ENCODE assay signal across 19 cellular contexts in genomic region chr9:121871431-121872025, GRCh38.
DNase-seq lines count a peak whose midpoint lies in the region; ATAC-seq, FAIRE-seq and TF ChIP-seq lines count a peak whose summit lies in the region.
"Had no signal": no experiment of that assay in that cellular context is flagged by ENCODE, and none has a peak within 500 bp of the region (broad histone marks: within the 10 kb centered on the region; RNA-seq: fewer than 3 reads in every experiment).

No MANE protein-coding gene starts in this region.

- 81 to 89% methylated on average over 8 of the region's 8 CpGs for WGBS in body of pancreas, 2 donors

- H3K9me3 ChIP-seq in body of pancreas: no peaks in the 10 kb centered on the region
- H3K9me3 ChIP-seq: psoas muscle, SJSA1, uterus had no signal

- H3K4me3 ChIP-seq in fibroblast of the aortic adventitia (ENCODE audit: low read depth, low read length) (no peak overlapping the region), body of pancreas (no peak overlapping the region)
- H3K4me3 ChIP-seq: psoas muscle, SJSA1, uterus had no signal

- no peak for TF ChIP-seq POLR2A in H54 (IDR thresholded peaks at IDR 0.05; ENCODE audit: low read depth, low read length)
- TF ChIP-seq POLR2A in body of pancreas (IDR thresholded peaks at IDR 0.05): no peak

- no peak overlapping the region for H3K27ac ChIP-seq in body of pancreas
- H3K27ac ChIP-seq: epithelial cell of prostate, KMS-11, psoas muscle, SJSA1, uterus had no signal

- CTCF ChIA-PET in HEK293T (lab: Yijun Ruan, JAX): no interaction called here

- POLR2A ChIA-PET in HEK293T (lab: Yijun Ruan, JAX): no interaction called here

- no peaks in the 10 kb centered on the region for H3K4me1 ChIP-seq in body of pancreas
- H3K4me1 ChIP-seq: SJSA1, uterus had no signal

- H3K27me3 ChIP-seq in body of pancreas: no peaks in the 10 kb centered on the region
- H3K27me3 ChIP-seq: SJSA1, uterus had no signal

- DNase-seq in A172 (ENCODE audit: low spot score) (peak; percentile 79), H54 (ENCODE audit: insufficient read length, low spot score) (peak; percentile 90), T1000 (lab: John Stamatoyannopoulos, UW) (peak; percentile 36), fibroblast of the aortic adventitia (ENCODE audit: low read depth) (peak; percentile 40), HEK293T (ENCODE audit: extremely low spot score) (no peak), NCI-H2227 treated with DMSO at 0.1 percent for 48 hours (lab: John Stamatoyannopoulos, UW) (no peak), body of pancreas (no peak)
- DNase-seq: ACHN; activated CD8-positive, alpha-beta T cell treated with anti-CD3 and anti-CD28 coated beads, Interleukin-2, amount 10 ng/mL, durations not matched to agents 7 days and 5 days; activated T-cell treated with anti-CD3 and anti-CD28 coated beads, Interleukin-2, amount 50 U/mL, for 72 hours; CD4-positive, CD25-positive, alpha-beta regulatory T cell; NCI-H1105 treated with DMSO at 0.1 percent for 48 hours; NCI-H526 treated with DMSO at 0.1 percent for 48 hours; psoas muscle; uterus had no signal

- TF ChIP-seq CTCF in fibroblast of the aortic adventitia (IDR thresholded peaks at IDR 0.05; ENCODE audit: insufficient read depth, low read length) (no peak), body of pancreas (IDR thresholded peaks at IDR 0.05) (no peak)

- peak; percentile 100 for FAIRE-seq in H54 (lab: Jason Lieb, UNC)

- no peak for ATAC-seq in HG02571 (IDR thresholded peaks at IDR 0.05; ENCODE audit: unreplicated experiment)
- no peak for ATAC-seq in body of pancreas
- ATAC-seq: activated CD8-positive, alpha-beta T cell treated with anti-CD3 and anti-CD28 coated beads, Interleukin-2, amount 10 ng/mL, durations not matched to agents 7 days and 5 days; activated T-cell treated with anti-CD3 and anti-CD28 coated beads, Interleukin-2, amount 50 U/mL, for 72 hours had no signal

- intact Hi-C loops in body of pancreas (cut with DNase I): no loop called here

- no peaks in the 10 kb centered on the region for H3K36me3 ChIP-seq in body of pancreas (replicated peaks in 1 of 2; ENCODE audit: insufficient read depth in 1 of 2, low read depth in 2 of 2)
- H3K36me3 ChIP-seq: SJSA1, uterus had no signal

TF ChIP-seq in HEK293T, 16 proteins besides CTCF, POLR2A, EP300 and RAD21:
- TF ChIP-seq LEF1 (IDR thresholded peaks at IDR 0.05; ENCODE audit: borderline replicate concordance): no peak
- no peak for TF ChIP-seq CTBP1 (IDR thresholded peaks at IDR 0.05; ENCODE audit: borderline replicate concordance)
- no peak for TF ChIP-seq FOXK2 (IDR thresholded peaks at IDR 0.05)
- TF ChIP-seq TARDBP (IDR thresholded peaks at IDR 0.05): no peak
- TF ChIP-seq SP1 (IDR thresholded peaks at IDR 0.05): no peak
- TF ChIP-seq SUZ12 (IDR thresholded peaks at IDR 0.05): no peak
- TF ChIP-seq FOXM1 (IDR thresholded peaks at IDR 0.05; ENCODE audit: borderline replicate concordance): no peak
- TF ChIP-seq L3MBTL2 (conservative IDR thresholded peaks at IDR 0.05): no peak
- no peak for TF ChIP-seq FOXA1 (IDR thresholded peaks at IDR 0.05)
- no peak for TF ChIP-seq ELF4 (IDR thresholded peaks at IDR 0.05)
- no peak for TF ChIP-seq ZNF384 (IDR thresholded peaks at IDR 0.05)

Comparison
In these comparisons a context has a peak if more than half of its experiments do, and no peak if none do; other contexts are left out.
1. DNase-seq: peak in A172 (single experiment), H54 (single experiment), T1000 (single experiment) and fibroblast of the aortic adventitia (single experiment); none in HEK293T (single experiment), NCI-H2227 treated with DMSO at 0.1 percent for 48 hours (single experiment) and body of pancreas (0 of 4).